In genomic region chr13:100563779-100564178, GRCh38 we compare ENCODE assay signal across 2 cellular contexts.
TF ChIP-seq lines count a peak whose summit lies in the region.

No MANE protein-coding gene starts in this region.

TF ChIP-seq in IMR-90, 13 proteins besides CTCF, POLR2A, EP300 and RAD21:
- TF ChIP-seq, protein P1, sequence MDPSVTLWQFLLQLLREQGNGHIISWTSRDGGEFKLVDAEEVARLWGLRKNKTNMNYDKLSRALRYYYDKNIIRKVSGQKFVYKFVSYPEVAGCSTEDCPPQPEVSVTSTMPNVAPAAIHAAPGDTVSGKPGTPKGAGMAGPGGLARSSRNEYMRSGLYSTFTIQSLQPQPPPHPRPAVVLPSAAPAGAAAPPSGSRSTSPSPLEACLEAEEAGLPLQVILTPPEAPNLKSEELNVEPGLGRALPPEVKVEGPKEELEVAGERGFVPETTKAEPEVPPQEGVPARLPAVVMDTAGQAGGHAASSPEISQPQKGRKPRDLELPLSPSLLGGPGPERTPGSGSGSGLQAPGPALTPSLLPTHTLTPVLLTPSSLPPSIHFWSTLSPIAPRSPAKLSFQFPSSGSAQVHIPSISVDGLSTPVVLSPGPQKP (IDR thresholded peaks at IDR 0.05; ENCODE audit: borderline replicate concordance, low read depth, low read length) = no peak
- TF ChIP-seq NFE2L2 (IDR thresholded peaks at IDR 0.05; ENCODE audit: low read depth, low read length) = no peak
- no peak for TF ChIP-seq BHLHE40 (IDR thresholded peaks at IDR 0.05; ENCODE audit: low read depth, low read length)

TF ChIP-seq in WTC11, 78 proteins besides CTCF, POLR2A, EP300 and RAD21:
- TF ChIP-seq, protein P2, sequence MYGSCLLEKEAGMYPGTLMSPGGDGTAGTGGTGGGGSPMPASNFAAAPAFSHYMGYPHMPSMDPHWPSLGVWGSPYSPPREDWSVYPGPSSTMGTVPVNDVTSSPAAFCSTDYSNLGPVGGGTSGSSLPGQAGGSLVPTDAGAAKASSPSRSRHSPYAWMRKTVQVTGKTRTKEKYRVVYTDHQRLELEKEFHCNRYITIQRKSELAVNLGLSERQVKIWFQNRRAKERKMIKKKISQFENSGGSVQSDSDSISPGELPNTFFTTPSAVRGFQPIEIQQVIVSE (CRISPR knock-in tag; IDR thresholded peaks at IDR 0.05; ENCODE audit: borderline replicate concordance) = no peak
- TF ChIP-seq JUN (CRISPR knock-in tag; IDR thresholded peaks at IDR 0.05) = no peak
- TF ChIP-seq, protein P3, sequence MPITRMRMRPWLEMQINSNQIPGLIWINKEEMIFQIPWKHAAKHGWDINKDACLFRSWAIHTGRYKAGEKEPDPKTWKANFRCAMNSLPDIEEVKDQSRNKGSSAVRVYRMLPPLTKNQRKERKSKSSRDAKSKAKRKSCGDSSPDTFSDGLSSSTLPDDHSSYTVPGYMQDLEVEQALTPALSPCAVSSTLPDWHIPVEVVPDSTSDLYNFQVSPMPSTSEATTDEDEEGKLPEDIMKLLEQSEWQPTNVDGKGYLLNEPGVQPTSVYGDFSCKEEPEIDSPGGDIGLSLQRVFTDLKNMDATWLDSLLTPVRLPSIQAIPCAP (CRISPR knock-in tag; IDR thresholded peaks at IDR 0.05) = no peak
- no peak for TF ChIP-seq GTF2I (CRISPR knock-in tag; conservative IDR thresholded peaks at IDR 0.05)
- no peak for TF ChIP-seq NFE2L1 (CRISPR knock-in tag; IDR thresholded peaks at IDR 0.05)
- no peak for TF ChIP-seq NR1H2 (CRISPR knock-in tag; IDR thresholded peaks at IDR 0.05)
- TF ChIP-seq, protein P4, sequence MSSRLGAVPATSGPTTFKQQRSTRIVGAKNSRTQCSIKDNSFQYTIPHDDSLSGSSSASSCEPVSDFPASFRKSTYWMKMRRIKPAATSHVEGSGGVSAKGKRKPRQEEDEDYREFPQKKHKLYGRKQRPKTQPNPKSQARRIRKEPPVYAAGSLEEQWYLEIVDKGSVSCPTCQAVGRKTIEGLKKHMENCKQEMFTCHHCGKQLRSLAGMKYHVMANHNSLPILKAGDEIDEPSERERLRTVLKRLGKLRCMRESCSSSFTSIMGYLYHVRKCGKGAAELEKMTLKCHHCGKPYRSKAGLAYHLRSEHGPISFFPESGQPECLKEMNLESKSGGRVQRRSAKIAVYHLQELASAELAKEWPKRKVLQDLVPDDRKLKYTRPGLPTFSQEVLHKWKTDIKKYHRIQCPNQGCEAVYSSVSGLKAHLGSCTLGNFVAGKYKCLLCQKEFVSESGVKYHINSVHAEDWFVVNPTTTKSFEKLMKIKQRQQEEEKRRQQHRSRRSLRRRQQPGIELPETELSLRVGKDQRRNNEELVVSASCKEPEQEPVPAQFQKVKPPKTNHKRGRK (CRISPR knock-in tag; IDR thresholded peaks at IDR 0.05; ENCODE audit: borderline replicate concordance) = no peak
- no peak for TF ChIP-seq MYBL2 (CRISPR knock-in tag; IDR thresholded peaks at IDR 0.05)
- no peak for TF ChIP-seq HMGA2 (CRISPR knock-in tag; IDR thresholded peaks at IDR 0.05)
- TF ChIP-seq ZNF317 (CRISPR knock-in tag; IDR thresholded peaks at IDR 0.05; ENCODE audit: borderline replicate concordance, low read depth) = no peak
- TF ChIP-seq ZNF121 (CRISPR knock-in tag; IDR thresholded peaks at IDR 0.05) = no peak
- no peak for TF ChIP-seq NFATC4 (CRISPR knock-in tag; IDR thresholded peaks at IDR 0.05)
- no peak for TF ChIP-seq HMGXB4 (CRISPR knock-in tag; IDR thresholded peaks at IDR 0.05)
- no peak for TF ChIP-seq SOX15 (CRISPR knock-in tag; IDR thresholded peaks at IDR 0.05)
- no peak for TF ChIP-seq FOXJ3 (CRISPR knock-in tag; IDR thresholded peaks at IDR 0.05; ENCODE audit: borderline replicate concordance)
- TF ChIP-seq MXD4 (CRISPR knock-in tag; IDR thresholded peaks at IDR 0.05; ENCODE audit: borderline replicate concordance) = no peak
- TF ChIP-seq SP1 (CRISPR knock-in tag; conservative IDR thresholded peaks at IDR 0.05) = no peak
- TF ChIP-seq ATF1 (CRISPR knock-in tag; IDR thresholded peaks at IDR 0.05) = no peak
- TF ChIP-seq, protein P5, sequence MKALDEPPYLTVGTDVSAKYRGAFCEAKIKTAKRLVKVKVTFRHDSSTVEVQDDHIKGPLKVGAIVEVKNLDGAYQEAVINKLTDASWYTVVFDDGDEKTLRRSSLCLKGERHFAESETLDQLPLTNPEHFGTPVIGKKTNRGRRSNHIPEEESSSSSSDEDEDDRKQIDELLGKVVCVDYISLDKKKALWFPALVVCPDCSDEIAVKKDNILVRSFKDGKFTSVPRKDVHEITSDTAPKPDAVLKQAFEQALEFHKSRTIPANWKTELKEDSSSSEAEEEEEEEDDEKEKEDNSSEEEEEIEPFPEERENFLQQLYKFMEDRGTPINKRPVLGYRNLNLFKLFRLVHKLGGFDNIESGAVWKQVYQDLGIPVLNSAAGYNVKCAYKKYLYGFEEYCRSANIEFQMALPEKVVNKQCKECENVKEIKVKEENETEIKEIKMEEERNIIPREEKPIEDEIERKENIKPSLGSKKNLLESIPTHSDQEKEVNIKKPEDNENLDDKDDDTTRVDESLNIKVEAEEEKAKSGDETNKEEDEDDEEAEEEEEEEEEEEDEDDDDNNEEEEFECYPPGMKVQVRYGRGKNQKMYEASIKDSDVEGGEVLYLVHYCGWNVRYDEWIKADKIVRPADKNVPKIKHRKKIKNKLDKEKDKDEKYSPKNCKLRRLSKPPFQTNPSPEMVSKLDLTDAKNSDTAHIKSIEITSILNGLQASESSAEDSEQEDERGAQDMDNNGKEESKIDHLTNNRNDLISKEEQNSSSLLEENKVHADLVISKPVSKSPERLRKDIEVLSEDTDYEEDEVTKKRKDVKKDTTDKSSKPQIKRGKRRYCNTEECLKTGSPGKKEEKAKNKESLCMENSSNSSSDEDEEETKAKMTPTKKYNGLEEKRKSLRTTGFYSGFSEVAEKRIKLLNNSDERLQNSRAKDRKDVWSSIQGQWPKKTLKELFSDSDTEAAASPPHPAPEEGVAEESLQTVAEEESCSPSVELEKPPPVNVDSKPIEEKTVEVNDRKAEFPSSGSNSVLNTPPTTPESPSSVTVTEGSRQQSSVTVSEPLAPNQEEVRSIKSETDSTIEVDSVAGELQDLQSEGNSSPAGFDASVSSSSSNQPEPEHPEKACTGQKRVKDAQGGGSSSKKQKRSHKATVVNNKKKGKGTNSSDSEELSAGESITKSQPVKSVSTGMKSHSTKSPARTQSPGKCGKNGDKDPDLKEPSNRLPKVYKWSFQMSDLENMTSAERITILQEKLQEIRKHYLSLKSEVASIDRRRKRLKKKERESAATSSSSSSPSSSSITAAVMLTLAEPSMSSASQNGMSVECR (CRISPR knock-in tag; IDR thresholded peaks at IDR 0.05; ENCODE audit: borderline replicate concordance) = no peak
- no peak for TF ChIP-seq RORB (CRISPR knock-in tag; IDR thresholded peaks at IDR 0.05)
